In the genomic region with DNA sequence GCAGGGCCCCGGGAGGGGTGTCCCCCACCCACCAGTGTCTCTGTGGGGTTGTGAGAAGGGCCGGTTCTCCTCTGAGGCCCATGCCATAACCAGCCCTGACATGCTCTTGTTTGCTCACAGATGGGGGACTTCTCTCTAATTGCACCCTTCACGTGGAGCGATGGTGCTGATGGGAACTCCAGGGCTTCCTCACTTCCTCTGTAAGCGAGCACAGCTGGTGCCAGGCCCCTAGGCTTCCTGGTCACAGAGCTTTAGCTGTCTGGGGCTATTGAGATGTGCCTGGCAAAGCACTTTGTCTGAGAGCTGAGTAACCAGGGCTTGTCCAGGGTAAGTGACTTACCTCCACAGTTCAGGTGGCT, we compare ENCODE assay signal across 10 cellular contexts. TPM values are rescaled to one million over a fixed set of nuclear protein-coding genes. Genes with fewer than 3 reads are reported as not detected.
DNase-seq lines count a peak whose midpoint lies in the region; ATAC-seq lines count a peak whose summit lies in the region.
"Had no signal": no experiment of that assay in that cellular context is flagged by ENCODE, and none has a peak within 500 bp of the region (broad histone marks: within the 10 kb centered on the region; RNA-seq: fewer than 3 reads in every experiment).

No MANE protein-coding gene starts in this region.

- no peak overlapping the region for H3K27ac ChIP-seq in BLaER1 treated with 17β-estradiol and CSF1 and Interleukin-3, amounts not matched to agents 10 nM and 100 nM
- H3K27ac ChIP-seq in substantia nigra (ENCODE audit: low read depth, low read length, poor library complexity, severe bottlenecking), result no peak overlapping the region

- H3K27ac Mint-ChIP-seq in activated T-helper 17 cell treated with anti-CD3 and anti-CD28 coated beads, Interleukin-2, amount 50 U/mL, for 72 hours, result peak overlapping the region; percentile 63

- no peak for DNase-seq in DMS79 (lab: John Stamatoyannopoulos, UW)
- DNase-seq in stimulated activated CD4-positive, alpha-beta T cell treated with anti-CD3 and anti-CD28 coated beads, Interleukin-4, amount 100 ng/mL, for 1 hour, result no peak
- DNase-seq in RKO (ENCODE audit: low spot score), result no peak
- no peak for DNase-seq in substantia nigra (lab: John Stamatoyannopoulos, UW)
- DNase-seq: CD8-positive, alpha-beta memory T cell had no signal

- peak; percentile 97 for ATAC-seq in GM18868 (IDR thresholded peaks at IDR 0.05; ENCODE audit: unreplicated experiment)
- ATAC-seq in HG03439 (IDR thresholded peaks at IDR 0.05; ENCODE audit: unreplicated experiment), result peak; percentile 58
- peak; percentile 74 for ATAC-seq in activated T-helper 17 cell treated with anti-CD3 and anti-CD28 coated beads, Interleukin-2, amount 50 U/mL, for 72 hours (replicated peaks)
- ATAC-seq: K562 had no signal

- peaks cover 26 to 33% (median 32%) of the 10 kb centered on the region in 11 experiments for H3K9me3 ChIP-seq in BLaER1 treated with 17β-estradiol and CSF1 and Interleukin-3, amounts not matched to agents 10 nM and 100 nM (replicated peaks in 1 of 11)

- H3K4me3 ChIP-seq in BLaER1 treated with 17β-estradiol and CSF1 and Interleukin-3, amounts not matched to agents 10 nM and 100 nM, result no peak overlapping the region
- H3K4me3 ChIP-seq: K562 had no signal

- peaks cover 7 to 32% (median 15%) of the 10 kb centered on the region in 11 experiments; a peak in 18 of 22 replicates for H3K36me3 ChIP-seq in BLaER1 treated with 17β-estradiol and CSF1 and Interleukin-3, amounts not matched to agents 10 nM and 100 nM

- peak overlapping the region; percentile 23 to 60 (median 42); a peak in 19 of 22 replicates for H3K4me2 ChIP-seq in BLaER1 treated with 17β-estradiol and CSF1 and Interleukin-3, amounts not matched to agents 10 nM and 100 nM

- no peaks in the 10 kb centered on the region for H3K27me3 Mint-ChIP-seq in activated T-helper 17 cell treated with anti-CD3 and anti-CD28 coated beads, Interleukin-2, amount 50 U/mL, for 72 hours
- H3K27me3 Mint-ChIP-seq: CD8-positive, alpha-beta memory T cell had no signal

- peaks cover 13% of the 10 kb centered on the region for H3K9me3 Mint-ChIP-seq in activated T-helper 17 cell treated with anti-CD3 and anti-CD28 coated beads, Interleukin-2, amount 50 U/mL, for 72 hours

- H3K4me3 Mint-ChIP-seq in activated T-helper 17 cell treated with anti-CD3 and anti-CD28 coated beads, Interleukin-2, amount 50 U/mL, for 72 hours, result peak overlapping the region; percentile 3

- peaks cover 23 to 43% (median 37%) of the 10 kb centered on the region in 10 experiments for H3K4me1 ChIP-seq in BLaER1 treated with 17β-estradiol and CSF1 and Interleukin-3, amounts not matched to agents 10 nM and 100 nM

- peak overlapping the region in 1 of 11 experiments; percentile 14; a peak in 1 of 22 replicates for H3K9ac ChIP-seq in BLaER1 treated with 17β-estradiol and CSF1 and Interleukin-3, amounts not matched to agents 10 nM and 100 nM

- H4K20me1 ChIP-seq in BLaER1 treated with 17β-estradiol and CSF1 and Interleukin-3, amounts not matched to agents 10 nM and 100 nM, result peaks cover 32 to 69% (median 53%) of the 10 kb centered on the region in 11 experiments; a peak in 20 of 22 replicates

- H3K36me3 Mint-ChIP-seq in activated T-helper 17 cell treated with anti-CD3 and anti-CD28 coated beads, Interleukin-2, amount 50 U/mL, for 72 hours (ENCODE audit: low read depth), result peaks cover 8% of the 10 kb centered on the region

- H3K4me1 Mint-ChIP-seq in activated T-helper 17 cell treated with anti-CD3 and anti-CD28 coated beads, Interleukin-2, amount 50 U/mL, for 72 hours, result peaks cover 16% of the 10 kb centered on the region

- H3K27me3 ChIP-seq in BLaER1 treated with 17β-estradiol and CSF1 and Interleukin-3, amounts not matched to agents 10 nM and 100 nM, result no peaks in the 10 kb centered on the region

RNA-seq across cellular contexts. Expression of a gene that starts 36.4 kb away (rescaled TPM):
- 10 to 100 TPM; 11.9 to 15.1 TPM for total RNA-seq in activated T-helper 17 cell treated with anti-CD3 and anti-CD28 coated beads, Interleukin-2, amount 50 U/mL, for 72 hours
